In the genomic region with DNA sequence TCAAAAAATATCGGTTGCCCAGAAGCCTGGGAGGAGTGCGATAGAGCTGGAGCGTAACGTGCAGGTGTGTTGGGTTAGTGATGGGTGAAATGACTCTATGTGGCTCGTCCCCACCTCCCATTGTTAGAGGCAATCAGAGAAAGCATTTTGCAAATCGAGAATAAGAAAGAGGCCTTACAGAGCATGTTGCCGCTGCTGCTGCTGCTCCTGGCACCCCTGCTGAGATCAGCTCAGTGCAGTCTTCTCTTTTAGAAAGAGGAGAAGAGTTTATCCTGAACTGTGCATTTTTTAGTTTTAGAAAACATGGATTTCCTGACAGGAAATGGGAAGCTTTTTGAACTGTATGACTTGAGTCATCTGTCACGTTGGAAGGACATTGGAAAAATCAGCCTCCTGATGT, we compare ENCODE assay signal across 14 cellular contexts.
A peak's percentile ranks its signal among the peaks of the same experiment; 100 is the strongest.
DNase-seq lines count a peak whose midpoint lies in the region; ATAC-seq and TF ChIP-seq lines count a peak whose summit lies in the region.
"Had no signal": no experiment of that assay in that cellular context is flagged by ENCODE, and none has a peak within 500 bp of the region (broad histone marks: within the 10 kb centered on the region; RNA-seq: fewer than 3 reads in every experiment).

No MANE protein-coding gene starts in this region.

- no peak overlapping the region for H3K18ac ChIP-seq in H9 (ENCODE audit: insufficient read length, low read depth, low read length)
- no peak overlapping the region for H3K18ac ChIP-seq in neuronal stem cell (ENCODE audit: low read length)

- peak overlapping the region; percentile 67 for H3K4me3 ChIP-seq in endodermal cell (ENCODE audit: low read length)
- no peak overlapping the region for H3K4me3 ChIP-seq in neuronal stem cell (ENCODE audit: low read length in 2 of 2)
- no peak overlapping the region for H3K4me3 ChIP-seq in right lobe of liver

- peak overlapping the region; percentile 18 for H3K27ac ChIP-seq in H9 (ENCODE audit: insufficient read length, low read depth, low read length)
- H3K27ac ChIP-seq in endodermal cell (ENCODE audit: low read depth, low read length), result no peak overlapping the region
- peak overlapping the region; percentile 17 for H3K27ac ChIP-seq in neuronal stem cell (replicated peaks; ENCODE audit: low read length)
- no peak overlapping the region for H3K27ac ChIP-seq in right lobe of liver

- no peak overlapping the region for H2BK5ac ChIP-seq in H9 (ENCODE audit: insufficient read length, low read length)
- H2BK5ac ChIP-seq in neuronal stem cell (ENCODE audit: low read length), result no peak overlapping the region

- H2AFZ ChIP-seq in H9 (ENCODE audit: low read length) (no peak overlapping the region), neuronal stem cell (ENCODE audit: low read length) (no peak overlapping the region)

- H3K9ac ChIP-seq in H9 (ENCODE audit: extremely low read depth, insufficient read length, low read length), result no peak overlapping the region
- no peak overlapping the region for H3K9ac ChIP-seq in endodermal cell (ENCODE audit: extremely low read depth, low read length, poor library complexity, severe bottlenecking)
- H3K9ac ChIP-seq in neuronal stem cell (ENCODE audit: low read depth, low read length, poor library complexity), result no peak overlapping the region

- H3K9me3 Mint-ChIP-seq in H9, result peaks cover 0 to 4% of the 10 kb centered on the region in 2 experiments; a peak in 1 of 5 replicates
- no peaks in the 10 kb centered on the region for H3K9me3 Mint-ChIP-seq in endodermal cell

- H2BK12ac ChIP-seq in H9 (ENCODE audit: insufficient read length, low read depth, low read length) (no peak overlapping the region), neuronal stem cell (ENCODE audit: low read length) (no peak overlapping the region)

- peak overlapping the region; percentile 92 to 97 (median 94) for H3K27ac Mint-ChIP-seq in H9
- peak overlapping the region; percentile 82 for H3K27ac Mint-ChIP-seq in endodermal cell
- H3K27ac Mint-ChIP-seq: CD4-positive, alpha-beta memory T cell had no signal

- H2BK15ac ChIP-seq in H9 (ENCODE audit: low read depth, low read length) (no peak overlapping the region), neuronal stem cell (ENCODE audit: low read length) (no peak overlapping the region)

- H4K8ac ChIP-seq in H9 (replicated peaks; ENCODE audit: insufficient read length, low read depth, low read length), result no peak overlapping the region
- no peak overlapping the region for H4K8ac ChIP-seq in neuronal stem cell (ENCODE audit: low read depth, low read length)

- H4K91ac ChIP-seq in H9 (ENCODE audit: insufficient read length, low read depth, low read length) (no peak overlapping the region), neuronal stem cell (ENCODE audit: low read depth, low read length, poor library complexity) (no peak overlapping the region)

- H3K36me3 ChIP-seq in endodermal cell (ENCODE audit: control insufficient read depth, insufficient read depth, low read length), result no peaks in the 10 kb centered on the region
- H3K36me3 ChIP-seq in neuronal stem cell (replicated peaks in 1 of 2; ENCODE audit: control insufficient read depth in 2 of 2, insufficient read depth in 2 of 2, low read length in 2 of 2), result no peaks in the 10 kb centered on the region
- no peaks in the 10 kb centered on the region for H3K36me3 ChIP-seq in right lobe of liver
- H3K36me3 ChIP-seq: BE2C had no signal

- no peaks in the 10 kb centered on the region for H4K20me1 ChIP-seq in H9 (ENCODE audit: control insufficient read depth, insufficient read depth, insufficient read length)

- no peak overlapping the region for H2BK120ac ChIP-seq in H9 (ENCODE audit: low read depth, low read length, poor library complexity, severe bottlenecking)
- H2BK120ac ChIP-seq in neuronal stem cell (ENCODE audit: low read depth, low read length), result no peak overlapping the region

- ATAC-seq in right lobe of liver, result no peak
- ATAC-seq in activated CD4-positive, CD25-positive, alpha-beta regulatory T cell treated with anti-CD3 and anti-CD28 coated beads, Interleukin-2, amount 50 U/mL, for 24 hours, result no peak

- WGBS in H9 (ENCODE audit: extremely low coverage, insufficient read length, low lambda C conversion rate), result no CpG with 5 or more reads among the region's 8 CpGs
- WGBS in endodermal cell (ENCODE audit: insufficient coverage in 1 of 2, insufficient read length in 1 of 2), 2 experiments, result 3 to 4% methylated on average over 5 to 8 of the region's 8 CpGs
- WGBS in neuronal stem cell (ENCODE audit: extremely low coverage in 2 of 2, insufficient read length in 2 of 2, insufficient replicate concordance in 1 of 2), 2 donors, result no CpG with 5 or more reads among the region's 8 CpGs
- WGBS in right lobe of liver (ENCODE audit: insufficient coverage, low coverage, low lambda C conversion rate, missing lambda C conversion rate), result 8% methylated on average over 8 of the region's 8 CpGs

- H3K4me1 Mint-ChIP-seq in H9, result peaks cover 51 to 56% of the 10 kb centered on the region in 2 experiments
- peaks cover 35% of the 10 kb centered on the region for H3K4me1 Mint-ChIP-seq in endodermal cell
- H3K4me1 Mint-ChIP-seq: CD4-positive, alpha-beta memory T cell had no signal

- H3K14ac ChIP-seq in H9 (ENCODE audit: insufficient read depth, low read length) (no peak overlapping the region), neuronal stem cell (ENCODE audit: low read length) (no peak overlapping the region)

- H3K4me3 Mint-ChIP-seq in H9, result peak overlapping the region; percentile 46 to 66; a peak in 3 of 5 replicates
- H3K4me3 Mint-ChIP-seq in endodermal cell, result peak overlapping the region; percentile 34
- H3K4me3 Mint-ChIP-seq: CD4-positive, alpha-beta memory T cell had no signal

- H3K79me2 ChIP-seq in H9 (ENCODE audit: insufficient read depth, low read length), result no peaks in the 10 kb centered on the region

- peaks cover 0 to 4% (median 0%) of the 10 kb centered on the region in 3 experiments; a peak in 1 of 7 replicates for H3K36me3 Mint-ChIP-seq in H9 (ENCODE audit: insufficient read depth in 1 of 3, low read depth in 3 of 3)
- H3K36me3 Mint-ChIP-seq in endodermal cell (ENCODE audit: low read depth), result no peaks in the 10 kb centered on the region
- H3K36me3 Mint-ChIP-seq: CD4-positive, alpha-beta memory T cell had no signal

- no peak for TF ChIP-seq POLR2A in right lobe of liver (IDR thresholded peaks at IDR 0.05)

- no peak overlapping the region for H3K56ac ChIP-seq in H9 (ENCODE audit: insufficient read length, low read depth, low read length)

- H2BK20ac ChIP-seq in H9 (ENCODE audit: low read depth, low read length, poor library complexity, severe bottlenecking), result no peak overlapping the region

- H3K27me3 Mint-ChIP-seq in H9 (ENCODE audit: low read depth), result no peaks in the 10 kb centered on the region
- H3K27me3 Mint-ChIP-seq in endodermal cell (ENCODE audit: insufficient read depth), result no peaks in the 10 kb centered on the region
- H3K27me3 Mint-ChIP-seq: CD4-positive, alpha-beta memory T cell had no signal

- H3T11ph ChIP-seq in H9 (ENCODE audit: low read length), result no peak overlapping the region

- H3K79me1 ChIP-seq in H9 (ENCODE audit: insufficient read depth, low read depth, low read length, poor library complexity, severe bottlenecking) (no peaks in the 10 kb centered on the region), neuronal stem cell (ENCODE audit: low read depth, low read length) (no peaks in the 10 kb centered on the region)

- H3K9me3 ChIP-seq in H9 (ENCODE audit: control insufficient read depth, low read depth, low read length), result no peaks in the 10 kb centered on the region
- no peaks in the 10 kb centered on the region for H3K9me3 ChIP-seq in endodermal cell (ENCODE audit: control insufficient read depth, low read length)
- H3K9me3 ChIP-seq in neuronal stem cell (replicated peaks in 1 of 2; ENCODE audit: control insufficient read depth in 2 of 2, insufficient read depth in 1 of 2, low read depth in 1 of 2, low read length in 2 of 2), result no peaks in the 10 kb centered on the region
- no peaks in the 10 kb centered on the region for H3K9me3 ChIP-seq in right lobe of liver
- H3K9me3 ChIP-seq: BE2C had no signal

- no peak overlapping the region for H4K5ac ChIP-seq in H9 (ENCODE audit: insufficient read length, low read depth, low read length)

- H2AK5ac ChIP-seq in H9 (ENCODE audit: insufficient read length, low read length) (no peak overlapping the region), neuronal stem cell (ENCODE audit: low read depth, low read length) (no peak overlapping the region)

- H3K23ac ChIP-seq in H9 (ENCODE audit: insufficient read length, low read depth, low read length), result no peak overlapping the region
- H3K23ac ChIP-seq in neuronal stem cell (ENCODE audit: low read depth, low read length, poor library complexity), result no peak overlapping the region

- TF ChIP-seq CTCF in H9 (conservative IDR thresholded peaks at IDR 0.05) (no peak), endodermal cell (conservative IDR thresholded peaks at IDR 0.05) (no peak), right lobe of liver (IDR thresholded peaks at IDR 0.05) (no peak)

- no peaks in the 10 kb centered on the region; the same call in 1 of the 2 replicates for H3K4me1 ChIP-seq in H9 (ENCODE audit: insufficient read depth, low read length)
- H3K4me1 ChIP-seq in endodermal cell (ENCODE audit: control insufficient read depth, insufficient read depth, low read length), result peaks cover 12% of the 10 kb centered on the region
- H3K4me1 ChIP-seq in neuronal stem cell (ENCODE audit: control insufficient read depth in 2 of 2, insufficient read depth in 1 of 2, low read depth in 1 of 2, low read length in 2 of 2), result peaks cover 0 to 11% of the 10 kb centered on the region in 2 donors
- no peaks in the 10 kb centered on the region for H3K4me1 ChIP-seq in right lobe of liver
- H3K4me1 ChIP-seq: BE2C had no signal

- H3K4ac ChIP-seq in H9 (ENCODE audit: low read depth, low read length) (no peak overlapping the region), neuronal stem cell (ENCODE audit: low read length) (no peak overlapping the region)

- peak; percentile 82 for DNase-seq in H9
- DNase-seq in NCI-H1930 (lab: John Stamatoyannopoulos, UW), result peak; percentile 16 to 39
- peak; percentile 90 for DNase-seq in endodermal cell
- DNase-seq in neuronal stem cell (ENCODE audit: low spot score), result no peak
- no peak for DNase-seq in central memory CD4-positive, alpha-beta T cell
- no peak for DNase-seq in right lobe of liver
- DNase-seq: BE2C; CD4-positive, alpha-beta memory T cell; HCEC 1CT; KG1; NCI-H1048; NCI-H1694; NCI-H510A had no signal

- intact Hi-C loops in right lobe of liver (cut with DNase I), result no loop called here

- peak overlapping the region; percentile 31 for H3K4me2 ChIP-seq in H9 (ENCODE audit: insufficient read depth, insufficient read length, low read length)
- H3K4me2 ChIP-seq in neuronal stem cell (ENCODE audit: insufficient read depth, low read length, poor library complexity, severe bottlenecking), result peak overlapping the region; percentile 28

- no peaks in the 10 kb centered on the region for H3K23me2 ChIP-seq in H9 (ENCODE audit: insufficient read length, low read depth, low read length, poor library complexity, severe bottlenecking)

- H3K27me3 ChIP-seq in H9 (ENCODE audit: insufficient read depth, low read length) (no peaks in the 10 kb centered on the region), endodermal cell (ENCODE audit: control insufficient read depth, insufficient read depth, low read length, poor library complexity, severe bottlenecking) (no peaks in the 10 kb centered on the region), neuronal stem cell (ENCODE audit: control insufficient read depth in 3 of 3, insufficient read depth in 3 of 3, low read depth in 1 of 3, low read length in 3 of 3) (no peaks in the 10 kb centered on the region), right lobe of liver (no peaks in the 10 kb centered on the region)
- H3K27me3 ChIP-seq: BE2C had no signal

Comparison
In these comparisons a context has a peak if more than half of its experiments do, and no peak if none do; other contexts are left out.
1. DNase-seq: peak in H9 (single experiment), NCI-H1930 (2 of 2) and endodermal cell (single experiment); none in neuronal stem cell (single experiment), central memory CD4-positive, alpha-beta T cell (single experiment) and right lobe of liver (0 of 3).
2. H3K27ac ChIP-seq: peak in H9 (single experiment) and neuronal stem cell (single experiment); none in endodermal cell (single experiment) and right lobe of liver (0 of 3).